Comparison of ENCODE assay signal across 9 cellular contexts in the genomic region with DNA sequence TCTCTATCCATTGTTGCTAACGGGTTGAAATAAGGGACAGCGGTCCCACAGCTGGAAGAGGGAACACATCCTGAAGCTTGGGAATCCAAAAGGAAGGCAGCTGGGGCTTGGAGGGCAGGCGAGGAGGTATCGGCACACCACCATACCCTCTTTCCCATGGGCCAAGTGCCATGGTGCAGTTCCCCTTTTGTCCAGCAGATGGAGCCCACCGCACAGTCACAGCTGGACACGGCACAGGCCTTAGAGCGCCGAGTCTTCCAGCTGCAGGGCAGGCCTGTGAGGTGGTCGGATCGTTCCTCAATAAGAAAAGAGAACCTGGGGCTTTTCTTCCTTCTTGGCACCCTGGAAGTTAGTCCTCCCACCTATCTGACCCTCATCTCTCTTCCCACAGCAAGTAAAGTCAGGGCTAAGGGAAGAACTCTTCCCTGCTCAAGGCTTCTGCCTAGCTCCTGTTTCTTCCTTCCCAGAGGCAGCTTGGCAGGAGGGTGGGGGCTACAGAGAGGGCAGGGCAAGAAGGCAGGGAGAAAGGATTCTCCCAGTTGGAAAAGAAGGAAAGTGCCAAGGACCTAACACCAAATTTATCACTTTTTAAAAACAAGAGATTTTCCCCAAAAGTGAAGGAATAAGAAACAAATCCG. TPM values are rescaled to one million over a fixed set of nuclear protein-coding genes. Genes with fewer than 3 reads are reported as not detected.
DNase-seq lines count a peak whose midpoint lies in the region; ATAC-seq and TF ChIP-seq lines count a peak whose summit lies in the region.
"Had no signal": no experiment of that assay in that cellular context is flagged by ENCODE, and none has a peak within 500 bp of the region (broad histone marks: within the 10 kb centered on the region; RNA-seq: fewer than 3 reads in every experiment).

No MANE protein-coding gene starts in this region.

- peak; percentile 91 for ATAC-seq in GM18873 (IDR thresholded peaks at IDR 0.05; ENCODE audit: low FRiP score, unreplicated experiment)
- ATAC-seq in HG03095 (IDR thresholded peaks at IDR 0.05; ENCODE audit: unreplicated experiment): peak; percentile 97
- peak; percentile 93 for ATAC-seq in activated CD8-positive, alpha-beta T cell treated with anti-CD3 and anti-CD28 coated beads, Interleukin-2, amount 10 ng/mL, durations not matched to agents 7 days and 5 days

- peaks cover 13% of the 10 kb centered on the region for H3K27me3 Mint-ChIP-seq in activated CD8-positive, alpha-beta T cell treated with anti-CD3 and anti-CD28 coated beads, Interleukin-2, amount 10 ng/mL, durations not matched to agents 7 days and 5 days (ENCODE audit: low read depth)
- H3K27me3 Mint-ChIP-seq in endothelial cell (ENCODE audit: unreplicated experiment): peaks cover 2% of the 10 kb centered on the region

- no peaks in the 10 kb centered on the region for H3K9me3 Mint-ChIP-seq in activated CD8-positive, alpha-beta T cell treated with anti-CD3 and anti-CD28 coated beads, Interleukin-2, amount 10 ng/mL, durations not matched to agents 7 days and 5 days (ENCODE audit: insufficient read depth)
- no peaks in the 10 kb centered on the region for H3K9me3 Mint-ChIP-seq in endothelial cell (ENCODE audit: unreplicated experiment)

- TF ChIP-seq CTCF in endothelial cell (IDR thresholded peaks at IDR 0.05; ENCODE audit: unreplicated experiment): peak; percentile 98

- no peaks in the 10 kb centered on the region for H3K4me1 Mint-ChIP-seq in activated CD8-positive, alpha-beta T cell treated with anti-CD3 and anti-CD28 coated beads, Interleukin-2, amount 10 ng/mL, durations not matched to agents 7 days and 5 days (ENCODE audit: low read depth)
- H3K4me1 Mint-ChIP-seq in endothelial cell (ENCODE audit: unreplicated experiment): no peaks in the 10 kb centered on the region

- CTCF ChIA-PET in activated CD8-positive, alpha-beta T cell treated with anti-CD3 and anti-CD28 coated beads, Interleukin-2, amount 10 ng/mL, durations not matched to agents 7 days and 5 days (lab: Charles Lee): interaction anchor here (0.8 to 5.5 kb wide), 29 partner anchors 8 to 170 kb away, joined by 3 to 46 read pairs (median 5); no protein-coding TSS in a partner anchor

- DNase-seq in C1 segment of cervical spinal cord (lab: John Stamatoyannopoulos, UW) (peak; percentile 16 to 84 (median 51)), NCI-H69 (lab: John Stamatoyannopoulos, UW) (peak; percentile 60), endothelial cell (ENCODE audit: low spot score) (peak; percentile 96), mucosa of gallbladder (ENCODE audit: low spot score) (peak; percentile 88)
- peak; percentile 86 for DNase-seq in activated CD8-positive, alpha-beta T cell treated with anti-CD3 and anti-CD28 coated beads, Interleukin-2, amount 10 ng/mL, durations not matched to agents 7 days and 5 days
- DNase-seq in stimulated activated CD8-positive, alpha-beta memory T cell treated with anti-CD3 and anti-CD28 coated beads, Interleukin-4, amount 100 ng/mL, for 48 hours: peak; percentile 97

- peaks cover 3% of the 10 kb centered on the region for H3K36me3 Mint-ChIP-seq in activated CD8-positive, alpha-beta T cell treated with anti-CD3 and anti-CD28 coated beads, Interleukin-2, amount 10 ng/mL, durations not matched to agents 7 days and 5 days (ENCODE audit: low read depth)
- peaks cover 17% of the 10 kb centered on the region for H3K36me3 Mint-ChIP-seq in endothelial cell (ENCODE audit: low read depth, unreplicated experiment)

- POLR2A ChIA-PET in activated CD8-positive, alpha-beta T cell treated with anti-CD3 and anti-CD28 coated beads, Interleukin-2, amount 10 ng/mL, durations not matched to agents 7 days and 5 days (lab: Charles Lee): interaction anchor here (0.7 to 0.9 kb wide), 3 partner anchors 12 to 19 kb away, joined by 3 read pairs; no protein-coding TSS in a partner anchor

- no peak overlapping the region for H3K27ac Mint-ChIP-seq in activated CD8-positive, alpha-beta T cell treated with anti-CD3 and anti-CD28 coated beads, Interleukin-2, amount 10 ng/mL, durations not matched to agents 7 days and 5 days
- no peak overlapping the region for H3K27ac Mint-ChIP-seq in endothelial cell (ENCODE audit: unreplicated experiment)

- H3K4me3 Mint-ChIP-seq in activated CD8-positive, alpha-beta T cell treated with anti-CD3 and anti-CD28 coated beads, Interleukin-2, amount 10 ng/mL, durations not matched to agents 7 days and 5 days: no peak overlapping the region
- H3K4me3 Mint-ChIP-seq in endothelial cell (ENCODE audit: unreplicated experiment): no peak overlapping the region

RNA-seq across cellular contexts. Expression of a gene that starts 8.6 kb away (rescaled TPM):
- total RNA-seq in activated CD8-positive, alpha-beta T cell treated with anti-CD3 and anti-CD28 coated beads, Interleukin-2, amount 10 ng/mL, durations not matched to agents 7 days and 5 days: not detected
- 1.3 TPM for total RNA-seq in endothelial cell (ENCODE audit: unreplicated experiment)
- 17.2 TPM for total RNA-seq in mucosa of gallbladder
- total RNA-seq: activated CD8-positive, alpha-beta memory T cell treated with anti-CD3 and anti-CD28 coated beads for 36 hours had no signal

RNA-seq across cellular contexts. Expression of a gene that starts 30.4 kb away (rescaled TPM):
- total RNA-seq in activated CD8-positive, alpha-beta T cell treated with anti-CD3 and anti-CD28 coated beads, Interleukin-2, amount 10 ng/mL, durations not matched to agents 7 days and 5 days: 1 to 10 TPM; 7.1 to 7.7 TPM
- 4.1 TPM for total RNA-seq in endothelial cell (ENCODE audit: unreplicated experiment)
- 3.2 TPM for total RNA-seq in mucosa of gallbladder

RNA-seq across cellular contexts. Expression of a gene that starts 54.9 kb away (rescaled TPM):
- not detected for total RNA-seq in activated CD8-positive, alpha-beta T cell treated with anti-CD3 and anti-CD28 coated beads, Interleukin-2, amount 10 ng/mL, durations not matched to agents 7 days and 5 days
- total RNA-seq in endothelial cell (ENCODE audit: unreplicated experiment): not detected
- total RNA-seq in mucosa of gallbladder: not detected
- total RNA-seq: activated CD8-positive, alpha-beta memory T cell treated with anti-CD3 and anti-CD28 coated beads for 36 hours had no signal

Comparison
In these comparisons a context has a peak if more than half of its experiments do, and no peak if none do; other contexts are left out.
1. Peak in every context shown above with its lines: DNase-seq and ATAC-seq.